ENCODE assay signal across 1 cellular context in genomic region chr7:727806-728460, GRCh38.
TF ChIP-seq lines count a peak whose summit lies in the region.

No MANE protein-coding gene starts in this region.

TF ChIP-seq in H1, 55 proteins besides CTCF, POLR2A, EP300 and RAD21:
- TF ChIP-seq E2F6 (IDR thresholded peaks at IDR 0.05) (peak; percentile 55), SP2 (IDR thresholded peaks at IDR 0.05; ENCODE audit: low read length) (no peak), TBP (IDR thresholded peaks at IDR 0.05; ENCODE audit: low read depth, low read length) (no peak)
